8 cellular contexts compared by ENCODE assay signal in the genomic region with DNA sequence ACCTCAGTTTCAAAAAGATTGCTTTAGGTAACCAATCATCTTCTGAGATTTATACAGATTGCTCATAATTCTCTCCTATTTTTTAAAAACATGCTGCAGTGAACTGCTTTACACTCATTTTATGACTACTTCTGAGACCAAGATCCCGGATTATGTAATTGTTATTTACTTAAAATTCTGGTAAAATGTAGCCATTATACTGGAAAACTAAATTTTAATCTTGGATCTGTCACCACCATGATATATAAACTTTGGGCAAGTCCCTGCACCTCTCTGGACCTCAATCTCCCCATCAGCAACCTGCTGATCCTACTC. TPM values are rescaled to one million over a fixed set of nuclear protein-coding genes. Genes with fewer than 3 reads are reported as not detected.
DNase-seq lines count a peak whose midpoint lies in the region; ATAC-seq, FAIRE-seq and TF ChIP-seq lines count a peak whose summit lies in the region.

No MANE protein-coding gene starts in this region.

- H3K4me1 ChIP-seq in A549 (peaks cover 25% of the 10 kb centered on the region), breast epithelium (peaks cover 0 to 3% of the 10 kb centered on the region in 2 donors)
- peaks cover 3 to 5% of the 10 kb centered on the region in 2 donors for H3K4me1 ChIP-seq in naive thymus-derived CD4-positive, alpha-beta T cell (ENCODE audit: control insufficient read depth in 2 of 2, insufficient read depth in 2 of 2, low read length in 2 of 2)

- peaks cover 0 to 2% (median 0%) of the 10 kb centered on the region in 11 donors for H3K9me3 Mint-ChIP-seq in naive thymus-derived CD4-positive, alpha-beta T cell

- peaks cover 0 to 3% (median 0%) of the 10 kb centered on the region in 5 donors for H3K27me3 Mint-ChIP-seq in naive thymus-derived CD4-positive, alpha-beta T cell

- ATAC-seq in A549 (no peak), HG03139 (IDR thresholded peaks at IDR 0.05; ENCODE audit: unreplicated experiment) (no peak), HG02981 (IDR thresholded peaks at IDR 0.05; ENCODE audit: unreplicated experiment) (no peak)
- ATAC-seq in naive thymus-derived CD4-positive, alpha-beta T cell, result no peak

- H3K4me3 ChIP-seq in A549, result peak overlapping the region; percentile 61; the same call in 1 of the 3 replicates
- peak overlapping the region; percentile 54; the same call in 1 of the 2 replicates for H3K4me3 ChIP-seq in HFF-Myc (replicated peaks; ENCODE audit: low read depth, low read length)
- H3K4me3 ChIP-seq in breast epithelium, result peak overlapping the region; percentile 45 to 58 (median 49)
- no peak overlapping the region for H3K4me3 ChIP-seq in naive thymus-derived CD4-positive, alpha-beta T cell (ENCODE audit: low read length)

- H3K27ac ChIP-seq in A549 (peak overlapping the region; percentile 85 to 87), breast epithelium (peak overlapping the region; percentile 77 to 80)
- no peak overlapping the region for H3K27ac ChIP-seq in naive thymus-derived CD4-positive, alpha-beta T cell (ENCODE audit: low read depth, low read length)

- no peak for TF ChIP-seq RAD21 in A549 (conservative IDR thresholded peaks at IDR 0.05 in 1 of 2, IDR thresholded peaks at IDR 0.05 in 1 of 2)

- peak overlapping the region in 2 of 9 donors; percentile 31 to 37 for H3K27ac Mint-ChIP-seq in naive thymus-derived CD4-positive, alpha-beta T cell

- no peaks in the 10 kb centered on the region for H3K9me3 ChIP-seq in A549
- no peaks in the 10 kb centered on the region for H3K9me3 ChIP-seq in breast epithelium
- H3K9me3 ChIP-seq in naive thymus-derived CD4-positive, alpha-beta T cell (ENCODE audit: control insufficient read depth in 2 of 3, low read length in 3 of 3), result no peaks in the 10 kb centered on the region

- H3K4me2 ChIP-seq in A549, result peak overlapping the region; percentile 77

- FAIRE-seq in A549 (lab: Jason Lieb, UNC), result no peak

- TF ChIP-seq CTCF in A549 (IDR thresholded peaks at IDR 0.05) (no peak), HFF-Myc (IDR thresholded peaks at IDR 0.05; ENCODE audit: low read depth, low read length, missing control alignments) (no peak), breast epithelium (IDR thresholded peaks at IDR 0.05) (no peak)

- H3K36me3 ChIP-seq in breast epithelium, result no peaks in the 10 kb centered on the region
- no peaks in the 10 kb centered on the region for H3K36me3 ChIP-seq in naive thymus-derived CD4-positive, alpha-beta T cell (ENCODE audit: control insufficient read depth in 2 of 3, insufficient read depth in 3 of 3, low read length in 3 of 3)

- POLR2A ChIA-PET in A549 (lab: Yijun Ruan, JAX), result no interaction called here
- POLR2A ChIA-PET in naive thymus-derived CD4-positive, alpha-beta T cell (lab: Charles Lee), result no interaction called here

- peaks cover 0 to 12% (median 0%) of the 10 kb centered on the region in 5 donors for H3K36me3 Mint-ChIP-seq in naive thymus-derived CD4-positive, alpha-beta T cell

- WGBS in A549 (ENCODE audit: missing lambda C conversion rate), result 61% methylated on average over 1 of the region's 1 CpG

- TF ChIP-seq POLR2A in A549 (IDR thresholded peaks at IDR 0.05; ENCODE audit: low read length), result no peak
- no peak for TF ChIP-seq POLR2A in breast epithelium (IDR thresholded peaks at IDR 0.05)

- intact Hi-C loops in breast epithelium (cut with DNase I; ENCODE audit: low total_unique reads), result no loop called here
- intact Hi-C loops in naive thymus-derived CD4-positive, alpha-beta T cell (cut with micrococcal nuclease), result no loop called here

- CTCF ChIA-PET in A549 (lab: Yijun Ruan, JAX), result interaction anchor here (1.0 to 2.5 kb wide), 3 partner anchors 75 to 94 kb away, joined by 3 to 9 read pairs (median 4); no protein-coding TSS in a partner anchor
- CTCF ChIA-PET in naive thymus-derived CD4-positive, alpha-beta T cell (lab: Charles Lee), result no interaction called here

- DNase-seq in A549 (ENCODE audit: low read depth in 1 of 2, low spot score in 1 of 2) (no peak), HFF-Myc (ENCODE audit: extremely low read depth, low read depth) (no peak), breast epithelium (ENCODE audit: low spot score in 2 of 2) (no peak), H4 (ENCODE audit: low spot score) (no peak)
- no peak for DNase-seq in naive thymus-derived CD4-positive, alpha-beta T cell
- DNase-seq in activated effector memory CD4-positive, alpha-beta T cell treated with Interleukin-2 at 50 U/mL for 16 hours, result no peak

- peaks cover 8 to 20% (median 16%) of the 10 kb centered on the region in 7 donors for H3K4me1 Mint-ChIP-seq in naive thymus-derived CD4-positive, alpha-beta T cell

- H3K27me3 ChIP-seq in breast epithelium, result no peaks in the 10 kb centered on the region
- H3K27me3 ChIP-seq in naive thymus-derived CD4-positive, alpha-beta T cell (ENCODE audit: control insufficient read depth in 2 of 2, insufficient read depth in 2 of 2, low read length in 2 of 2), result no peaks in the 10 kb centered on the region

- H3K4me3 Mint-ChIP-seq in naive thymus-derived CD4-positive, alpha-beta T cell, result peak overlapping the region in 6 of 10 donors; percentile 6 to 75 (median 65)

- no peak for TF ChIP-seq EP300 in A549 (IDR thresholded peaks at IDR 0.05)

TF ChIP-seq in A549, 52 proteins besides CTCF, POLR2A, EP300 and RAD21:
- TF ChIP-seq, protein P1, sequence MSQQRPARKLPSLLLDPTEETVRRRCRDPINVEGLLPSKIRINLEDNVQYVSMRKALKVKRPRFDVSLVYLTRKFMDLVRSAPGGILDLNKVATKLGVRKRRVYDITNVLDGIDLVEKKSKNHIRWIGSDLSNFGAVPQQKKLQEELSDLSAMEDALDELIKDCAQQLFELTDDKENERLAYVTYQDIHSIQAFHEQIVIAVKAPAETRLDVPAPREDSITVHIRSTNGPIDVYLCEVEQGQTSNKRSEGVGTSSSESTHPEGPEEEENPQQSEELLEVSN (IDR thresholded peaks at IDR 0.05; ENCODE audit: borderline replicate concordance, low read depth), result 0 out of 2 replicates have a peak, but pooled peaks have one; percentile 10
- TF ChIP-seq PHF8 (IDR thresholded peaks at IDR 0.05; ENCODE audit: borderline replicate concordance, low read depth) (no peak), SMC3 (IDR thresholded peaks at IDR 0.05) (no peak), EHMT2 (IDR thresholded peaks at IDR 0.05; ENCODE audit: low read depth) (no peak)
- TF ChIP-seq, protein P2, sequence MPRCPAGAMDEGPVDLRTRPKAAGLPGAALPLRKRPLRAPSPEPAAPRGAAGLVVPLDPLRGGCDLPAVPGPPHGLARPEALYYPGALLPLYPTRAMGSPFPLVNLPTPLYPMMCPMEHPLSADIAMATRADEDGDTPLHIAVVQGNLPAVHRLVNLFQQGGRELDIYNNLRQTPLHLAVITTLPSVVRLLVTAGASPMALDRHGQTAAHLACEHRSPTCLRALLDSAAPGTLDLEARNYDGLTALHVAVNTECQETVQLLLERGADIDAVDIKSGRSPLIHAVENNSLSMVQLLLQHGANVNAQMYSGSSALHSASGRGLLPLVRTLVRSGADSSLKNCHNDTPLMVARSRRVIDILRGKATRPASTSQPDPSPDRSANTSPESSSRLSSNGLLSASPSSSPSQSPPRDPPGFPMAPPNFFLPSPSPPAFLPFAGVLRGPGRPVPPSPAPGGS (IDR thresholded peaks at IDR 0.05), result no peak

RNA-seq across cellular contexts. Expression of a gene that starts 0.5 kb away (rescaled TPM):
- polyA plus RNA-seq in A549 (2011; rRNA removed) (123 and 127 TPM in 2 replicates), A549 (2017; fragmentation: RNase III; extraction: RNeasy Plus Mini Kit Qiagen cat#74134 plus additional on column Dnase treatment) (132 to 149 TPM (median 134 TPM) in 3 replicates)
- polyA plus RNA-seq in A549 (2012; cell fraction: cytosol; rRNA removed), result 183 and 229 TPM in 2 replicates
- polyA plus RNA-seq in A549 (2012; cell fraction: nucleus; rRNA removed), result 195 and 257 TPM in 2 replicates
- polyA minus RNA-seq in A549 (2011; rRNA and poly(A)+ RNA removed), result 57.6 and 61.8 TPM in 2 replicates
- 10 to 100 TPM; 34.1 to 87.9 (median 39.8) TPM for total RNA-seq in breast epithelium
- total RNA-seq in naive thymus-derived CD4-positive, alpha-beta T cell, result 1 to 10 TPM in 1 of 5 experiments, under 1 TPM in 2, not detected in 2; 0.35 to 2.0 (median 0.60) TPM
- polyA plus RNA-seq in naive thymus-derived CD4-positive, alpha-beta T cell, result 1 to 10 TPM in 1 of 2 donors, under 1 TPM in 1; 0.87 to 1.3 TPM
- total RNA-seq in H4 (2014; rRNA removed; shearing (Covaris generic)), result 112 and 120 TPM in 2 replicates

RNA-seq across cellular contexts. Expression of a gene that starts 24.3 kb away (rescaled TPM):
- 41.2 and 41.6 TPM in 2 replicates for polyA plus RNA-seq in A549 (2011; rRNA removed)
- 40.9 and 49.9 TPM in 2 replicates for polyA plus RNA-seq in A549 (2012; cell fraction: cytosol; rRNA removed)
- 40.4 and 42.3 TPM in 2 replicates for polyA plus RNA-seq in A549 (2012; cell fraction: nucleus; rRNA removed)
- polyA plus RNA-seq in A549 (2017; fragmentation: RNase III; extraction: RNeasy Plus Mini Kit Qiagen cat#74134 plus additional on column Dnase treatment), result 48.9 to 52.0 TPM (median 51.2 TPM) in 3 replicates
- polyA minus RNA-seq in A549 (2011; rRNA and poly(A)+ RNA removed), result 36.1 and 36.2 TPM in 2 replicates
- 10 to 100 TPM; 19.3 to 25.8 (median 22.4) TPM for total RNA-seq in breast epithelium
- 10 to 100 TPM; 15.4 to 30.9 (median 20.0) TPM for total RNA-seq in naive thymus-derived CD4-positive, alpha-beta T cell
- polyA plus RNA-seq in naive thymus-derived CD4-positive, alpha-beta T cell, result 10 to 100 TPM; 27.3 to 38.4 TPM
- total RNA-seq in H4 (2014; rRNA removed; shearing (Covaris generic)), result 38.7 and 40.1 TPM in 2 replicates

RNA-seq across cellular contexts. Expression of a gene that starts 55.1 kb away (rescaled TPM):
- polyA plus RNA-seq in A549 (2011; rRNA removed), result 21.3 and 22.7 TPM in 2 replicates
- 33.1 and 47.5 TPM in 2 replicates for polyA plus RNA-seq in A549 (2012; cell fraction: cytosol; rRNA removed)
- polyA plus RNA-seq in A549 (2012; cell fraction: nucleus; rRNA removed), result 46.6 and 51.8 TPM in 2 replicates
- 33.3 to 39.4 TPM (median 37.4 TPM) in 3 replicates for polyA plus RNA-seq in A549 (2017; fragmentation: RNase III; extraction: RNeasy Plus Mini Kit Qiagen cat#74134 plus additional on column Dnase treatment)
- 33.4 and 41.1 TPM in 2 replicates for polyA minus RNA-seq in A549 (2011; rRNA and poly(A)+ RNA removed)
- total RNA-seq in breast epithelium, result 1 to 10 TPM in 1 of 3 donors, under 1 TPM in 2; 0.80 to 2.5 (median 0.98) TPM
- total RNA-seq in naive thymus-derived CD4-positive, alpha-beta T cell, result under 1 TPM in 1 of 5 experiments, not detected in 4; 0.07 TPM
- under 1 TPM in 1 of 2 donors, not detected in 1; 0.08 TPM for polyA plus RNA-seq in naive thymus-derived CD4-positive, alpha-beta T cell
- 0.33 and 0.68 TPM in 2 replicates for total RNA-seq in H4 (2014; rRNA removed; shearing (Covaris generic))

Comparison
In these comparisons a context has a peak if more than half of its experiments do, and no peak if none do; other contexts are left out.
1. RNA of a gene that starts 0.5 kb away (total RNA-seq): 112 to 120 TPM in H4 and 34.1 to 87.9 TPM in breast epithelium; 0.35 to 2.0 TPM in naive thymus-derived CD4-positive, alpha-beta T cell; every median in the first group is over 10 times any median in the second.